35 cellular contexts compared by ENCODE assay signal in genomic region chr2:110810404-110810803, GRCh38.
"Had no signal": no experiment of that assay in that cellular context is flagged by ENCODE, and none has a peak within 500 bp of the region (broad histone marks: within the 10 kb centered on the region; RNA-seq: fewer than 3 reads in every experiment).

No MANE protein-coding gene starts in this region.

- DNase-seq: activated B cell treated with CpG ODN at 0.5 μM for 24 hours; activated CD4-positive, alpha-beta memory T cell treated with anti-CD3 and anti-CD28 coated beads, Interleukin-2, amount 10 ng/mL, durations not matched to agents 7 days and 5 days; activated CD4-positive, alpha-beta T cell treated with anti-CD3 and anti-CD28 coated beads for 4 hours; activated CD4-positive, CD25-positive, alpha-beta regulatory T cell treated with anti-CD3 and anti-CD28 coated beads, Interleukin-2, amount 50 U/mL, for 72 hours; activated CD8-positive, alpha-beta memory T cell treated with anti-CD3 and anti-CD28 coated beads for 24 hours; activated CD8-positive, alpha-beta memory T cell treated with anti-CD3 and anti-CD28 coated beads, Interleukin-2, amount 10 ng/mL, durations not matched to agents 7 days and 5 days; activated CD8-positive, alpha-beta memory T cell treated with anti-CD3 and anti-CD28 coated beads, Interleukin-2, amount 50 U/mL, for 48 hours; activated effector memory CD4-positive, alpha-beta T cell treated with Interleukin-2 at 50 U/mL for 16 hours; activated naive CD4-positive, alpha-beta T cell treated with anti-CD3 and anti-CD28 coated beads, Interleukin-2, amount 10 ng/mL, durations not matched to agents 7 days and 5 days; activated naive CD8-positive, alpha-beta T cell treated with anti-CD3 and anti-CD28 coated beads, Interleukin-2, amount 50 U/mL, for 24 hours; activated T-cell treated with anti-CD3 and anti-CD28 coated beads, Interleukin-2, amount 50 U/mL, for 48 hours; anterior cingulate cortex; central memory CD4-positive, alpha-beta T cell; MG63; NCI-H1092; NCI-H1436 treated with DMSO at 0.1 percent for 48 hours; NCI-H187; NCI-H2029 treated with DMSO at 0.1 percent for 48 hours; NCI-H2107; NCI-H2171; NCI-H510A; NCI-H526; NCI-H748 treated with DMSO at 0.1 percent for 48 hours; NK-92 treated with Interleukin-12 subunit alpha and Interleukin-12 subunit beta, amount 100 ng/mL, for 24 hours; PC-3; Peyer's patch; RPMI8226; SHP77 treated with DMSO at 0.1 percent for 48 hours; T-cell; T-helper 2 cell; T-helper 9 cell had no signal

- H3K27ac Mint-ChIP-seq: activated B cell treated with CpG ODN at 0.5 μM for 24 hours; activated CD4-positive, alpha-beta memory T cell treated with anti-CD3 and anti-CD28 coated beads, Interleukin-2, amount 10 ng/mL, durations not matched to agents 7 days and 5 days; activated CD8-positive, alpha-beta memory T cell treated with anti-CD3 and anti-CD28 coated beads, Interleukin-2, amount 10 ng/mL, durations not matched to agents 7 days and 5 days; activated naive CD4-positive, alpha-beta T cell treated with anti-CD3 and anti-CD28 coated beads, Interleukin-2, amount 10 ng/mL, durations not matched to agents 7 days and 5 days; activated naive CD8-positive, alpha-beta T cell; activated naive CD8-positive, alpha-beta T cell treated with anti-CD3 and anti-CD28 coated beads, Interleukin-2, amount 50 U/mL, for 24 hours; T-cell had no signal

- H3K9me3 ChIP-seq: MG63, Peyer's patch had no signal

- H3K27me3 ChIP-seq: MG63, Peyer's patch had no signal

- H3K36me3 ChIP-seq: MG63, Peyer's patch had no signal

- H3K4me3 Mint-ChIP-seq: activated B cell treated with CpG ODN at 0.5 μM for 24 hours; activated CD4-positive, alpha-beta memory T cell treated with anti-CD3 and anti-CD28 coated beads, Interleukin-2, amount 10 ng/mL, durations not matched to agents 7 days and 5 days; activated CD8-positive, alpha-beta memory T cell treated with anti-CD3 and anti-CD28 coated beads, Interleukin-2, amount 10 ng/mL, durations not matched to agents 7 days and 5 days; activated naive CD4-positive, alpha-beta T cell treated with anti-CD3 and anti-CD28 coated beads, Interleukin-2, amount 10 ng/mL, durations not matched to agents 7 days and 5 days; activated naive CD8-positive, alpha-beta T cell; activated naive CD8-positive, alpha-beta T cell treated with anti-CD3 and anti-CD28 coated beads, Interleukin-2, amount 50 U/mL, for 24 hours; brain; T-cell had no signal

- H3K4me1 Mint-ChIP-seq: activated naive CD4-positive, alpha-beta T cell treated with anti-CD3 and anti-CD28 coated beads, Interleukin-2, amount 10 ng/mL, durations not matched to agents 7 days and 5 days had no signal

- ATAC-seq: activated CD8-positive, alpha-beta memory T cell treated with anti-CD3 and anti-CD28 coated beads, Interleukin-2, amount 10 ng/mL, durations not matched to agents 7 days and 5 days; activated naive CD8-positive, alpha-beta T cell treated with anti-CD3 and anti-CD28 coated beads, Interleukin-2, amount 50 U/mL, for 24 hours; PC-3; SK-N-SH treated with all-trans-retinoic acid at 6 μM for 48 hours; T-cell had no signal

- H3K9me3 Mint-ChIP-seq: activated B cell treated with CpG ODN at 0.5 μM for 24 hours; activated CD4-positive, alpha-beta memory T cell treated with anti-CD3 and anti-CD28 coated beads, Interleukin-2, amount 10 ng/mL, durations not matched to agents 7 days and 5 days; activated naive CD4-positive, alpha-beta T cell treated with anti-CD3 and anti-CD28 coated beads, Interleukin-2, amount 10 ng/mL, durations not matched to agents 7 days and 5 days; activated naive CD8-positive, alpha-beta T cell treated with anti-CD3 and anti-CD28 coated beads, Interleukin-2, amount 50 U/mL, for 24 hours; T-cell had no signal

- H3K4me1 ChIP-seq: Peyer's patch had no signal

- H3K27ac ChIP-seq: Peyer's patch, VCaP had no signal

- H3K4me3 ChIP-seq: MG63, Peyer's patch had no signal

- H3K36me3 Mint-ChIP-seq: activated CD8-positive, alpha-beta memory T cell treated with anti-CD3 and anti-CD28 coated beads, Interleukin-2, amount 10 ng/mL, durations not matched to agents 7 days and 5 days; activated naive CD4-positive, alpha-beta T cell treated with anti-CD3 and anti-CD28 coated beads, Interleukin-2, amount 10 ng/mL, durations not matched to agents 7 days and 5 days; activated naive CD8-positive, alpha-beta T cell; brain; T-cell had no signal
